In genomic region chr5:156918311-156918845, GRCh38 we compare ENCODE assay signal across 30 cellular contexts. TPM values are rescaled to one million over a fixed set of nuclear protein-coding genes. Genes with fewer than 3 reads are reported as not detected.
A peak's percentile ranks its signal among the peaks of the same experiment; 100 is the strongest.
DNase-seq lines count a peak whose midpoint lies in the region; ATAC-seq, FAIRE-seq and TF ChIP-seq lines count a peak whose summit lies in the region.
"Had no signal": no experiment of that assay in that cellular context is flagged by ENCODE, and none has a peak within 500 bp of the region (broad histone marks: within the 10 kb centered on the region; RNA-seq: fewer than 3 reads in every experiment).

No MANE protein-coding gene starts in this region.

- no peaks in the 10 kb centered on the region for H3K9me3 Mint-ChIP-seq in activated CD4-positive, alpha-beta memory T cell treated with anti-CD3 and anti-CD28 coated beads for 36 hours
- peaks cover 17% of the 10 kb centered on the region for H3K9me3 Mint-ChIP-seq in activated CD4-positive, alpha-beta memory T cell treated with anti-CD3 and anti-CD28 coated beads, Interleukin-2, amount 10 ng/mL, durations not matched to agents 7 days and 5 days
- H3K9me3 Mint-ChIP-seq in activated naive CD8-positive, alpha-beta T cell (ENCODE audit: low read depth), result peaks cover 7% of the 10 kb centered on the region
- H3K9me3 Mint-ChIP-seq in naive B cell, result peaks cover 0 to 5% (median 0%) of the 10 kb centered on the region in 7 donors
- H3K9me3 Mint-ChIP-seq: neural progenitor cell had no signal

- no peak for TF ChIP-seq CTCF in tibial artery (IDR thresholded peaks at IDR 0.05)
- TF ChIP-seq CTCF in dorsolateral prefrontal cortex (IDR thresholded peaks at IDR 0.05 in 54 of 56, conservative IDR thresholded peaks at IDR 0.05 in 2 of 56; ENCODE audit: low read depth in 1 of 56, partially characterized antibody in 56 of 56), result no peak

- H3K27me3 ChIP-seq in tibial artery (no peaks in the 10 kb centered on the region), dorsolateral prefrontal cortex (peaks cover 0 to 3% (median 0%) of the 10 kb centered on the region in 45 donors)
- H3K27me3 ChIP-seq: left lung, neural progenitor cell, Peyer's patch, stomach, thyroid gland had no signal

- H3K36me3 ChIP-seq in tibial artery, result no peaks in the 10 kb centered on the region
- H3K36me3 ChIP-seq: left lung, neural progenitor cell, Peyer's patch, stomach, thyroid gland had no signal

- FAIRE-seq in GM12892 (lab: Jason Lieb, UNC), result peak; percentile 40

- no peak for TF ChIP-seq POLR2A in GM12892 (IDR thresholded peaks at IDR 0.05; ENCODE audit: low read depth, low read length)

- POLR2A ChIA-PET in activated CD4-positive, alpha-beta memory T cell treated with anti-CD3 and anti-CD28 coated beads for 36 hours (lab: Charles Lee), result no interaction called here
- POLR2A ChIA-PET in activated CD4-positive, alpha-beta memory T cell treated with anti-CD3 and anti-CD28 coated beads, Interleukin-2, amount 10 ng/mL, durations not matched to agents 7 days and 5 days (lab: Charles Lee), result interaction anchor here (3.2 kb wide), 1 partner anchor 225 kb away, joined by 18 read pairs; the partner anchor contains the start of gene MED7

- H3K4me3 ChIP-seq in tibial artery (no peak overlapping the region), dorsolateral prefrontal cortex (no peak overlapping the region)
- H3K4me3 ChIP-seq: left lung, neural progenitor cell, Peyer's patch, smooth muscle cell, stomach, thyroid gland had no signal

- peaks cover 58% of the 10 kb centered on the region for H3K4me1 Mint-ChIP-seq in activated CD4-positive, alpha-beta memory T cell treated with anti-CD3 and anti-CD28 coated beads for 36 hours (ENCODE audit: low read depth)
- H3K4me1 Mint-ChIP-seq in activated CD4-positive, alpha-beta memory T cell treated with anti-CD3 and anti-CD28 coated beads, Interleukin-2, amount 10 ng/mL, durations not matched to agents 7 days and 5 days, result peaks cover 66% of the 10 kb centered on the region
- H3K4me1 Mint-ChIP-seq in activated naive CD8-positive, alpha-beta T cell (ENCODE audit: low read depth), result peaks cover 70% of the 10 kb centered on the region
- H3K4me1 Mint-ChIP-seq in naive B cell, result peaks cover 26 to 54% (median 28%) of the 10 kb centered on the region in 3 donors

- no peak overlapping the region for H3K4me3 Mint-ChIP-seq in activated CD4-positive, alpha-beta memory T cell treated with anti-CD3 and anti-CD28 coated beads for 36 hours
- H3K4me3 Mint-ChIP-seq in activated CD4-positive, alpha-beta memory T cell treated with anti-CD3 and anti-CD28 coated beads, Interleukin-2, amount 10 ng/mL, durations not matched to agents 7 days and 5 days, result no peak overlapping the region
- no peak overlapping the region for H3K4me3 Mint-ChIP-seq in activated naive CD8-positive, alpha-beta T cell
- peak overlapping the region in 1 of 8 donors; percentile 48 for H3K4me3 Mint-ChIP-seq in naive B cell
- H3K4me3 Mint-ChIP-seq: CD4-positive, alpha-beta T cell; memory B cell; neural progenitor cell had no signal

- H3K27ac ChIP-seq in tibial artery (no peak overlapping the region), dorsolateral prefrontal cortex (no peak overlapping the region)
- H3K27ac ChIP-seq: left lung, neural progenitor cell, Peyer's patch, stomach, thyroid gland had no signal

- intact Hi-C loops in activated CD4-positive, alpha-beta memory T cell treated with anti-CD3 and anti-CD28 coated beads for 36 hours (cut with micrococcal nuclease), result no loop called here
- intact Hi-C loops in Right ventricle myocardium superior (cut with DNase I) (no loop called here), tibial artery (cut with DNase I; ENCODE audit: low total_unique reads) (no loop called here), dorsolateral prefrontal cortex (cut with DNase I) (no loop called here)

- no peaks in the 10 kb centered on the region for H3K4me1 ChIP-seq in tibial artery
- H3K4me1 ChIP-seq: left lung, Peyer's patch, stomach had no signal

- no peaks in the 10 kb centered on the region for H3K9me3 ChIP-seq in tibial artery
- H3K9me3 ChIP-seq: left lung, Peyer's patch, stomach, thyroid gland had no signal

- peaks cover 11% of the 10 kb centered on the region for H3K36me3 Mint-ChIP-seq in activated CD4-positive, alpha-beta memory T cell treated with anti-CD3 and anti-CD28 coated beads for 36 hours
- peaks cover 41% of the 10 kb centered on the region for H3K36me3 Mint-ChIP-seq in activated CD4-positive, alpha-beta memory T cell treated with anti-CD3 and anti-CD28 coated beads, Interleukin-2, amount 10 ng/mL, durations not matched to agents 7 days and 5 days (ENCODE audit: low read depth)
- peaks cover 10% of the 10 kb centered on the region for H3K36me3 Mint-ChIP-seq in activated naive CD8-positive, alpha-beta T cell
- no peaks in the 10 kb centered on the region for H3K36me3 Mint-ChIP-seq in naive B cell
- H3K36me3 Mint-ChIP-seq: neural progenitor cell had no signal

- no peaks in the 10 kb centered on the region for H3K27me3 Mint-ChIP-seq in activated CD4-positive, alpha-beta memory T cell treated with anti-CD3 and anti-CD28 coated beads for 36 hours
- H3K27me3 Mint-ChIP-seq in activated CD4-positive, alpha-beta memory T cell treated with anti-CD3 and anti-CD28 coated beads, Interleukin-2, amount 10 ng/mL, durations not matched to agents 7 days and 5 days, result no peaks in the 10 kb centered on the region
- H3K27me3 Mint-ChIP-seq in activated naive CD8-positive, alpha-beta T cell, result no peaks in the 10 kb centered on the region
- H3K27me3 Mint-ChIP-seq in naive B cell, result no peaks in the 10 kb centered on the region
- H3K27me3 Mint-ChIP-seq: CD4-positive, alpha-beta T cell; memory B cell had no signal

- ATAC-seq in naive B cell (ENCODE audit: low read depth in 2 of 2) (no peak), Right ventricle myocardium superior (ENCODE audit: poor library complexity) (no peak)
- ATAC-seq: HCT116, left lung, right cardiac atrium had no signal

- CTCF ChIA-PET in activated CD4-positive, alpha-beta memory T cell treated with anti-CD3 and anti-CD28 coated beads for 36 hours (lab: Charles Lee), result no interaction called here
- CTCF ChIA-PET in activated CD4-positive, alpha-beta memory T cell treated with anti-CD3 and anti-CD28 coated beads, Interleukin-2, amount 10 ng/mL, durations not matched to agents 7 days and 5 days (lab: Charles Lee), result interaction anchor here (2.7 kb wide), 1 partner anchor 16 kb away, joined by 9 read pairs; no protein-coding TSS in a partner anchor

- DNase-seq in activated CD4-positive, alpha-beta memory T cell treated with anti-CD3 and anti-CD28 coated beads for 36 hours, result no peak
- DNase-seq in activated CD4-positive, alpha-beta memory T cell treated with anti-CD3 and anti-CD28 coated beads, Interleukin-2, amount 10 ng/mL, durations not matched to agents 7 days and 5 days, result no peak
- DNase-seq in GM12892 (ENCODE audit: insufficient read length) (no peak), naive B cell (no peak), Right ventricle myocardium superior (no peak), tibial artery (no peak), dorsolateral prefrontal cortex (no peak)
- DNase-seq: activated CD4-positive, alpha-beta T cell treated with anti-CD3 and anti-CD28 coated beads for 4 hours; CD4-positive, alpha-beta T cell; DMS 273 treated with DMSO at 0.1 percent for 48 hours; EL; erythroblast; KG1; left lung; MM.1S; NCI-H1417; NCI-H2029 treated with DMSO at 0.1 percent for 48 hours; NCI-H748 treated with DMSO at 0.1 percent for 48 hours; Peyer's patch; right cardiac atrium; SHP77 treated with DMSO at 0.1 percent for 48 hours; stomach; thyroid gland had no signal

- H3K27ac Mint-ChIP-seq in activated CD4-positive, alpha-beta memory T cell treated with anti-CD3 and anti-CD28 coated beads for 36 hours, result peak overlapping the region; percentile 73
- no peak overlapping the region for H3K27ac Mint-ChIP-seq in activated CD4-positive, alpha-beta memory T cell treated with anti-CD3 and anti-CD28 coated beads, Interleukin-2, amount 10 ng/mL, durations not matched to agents 7 days and 5 days
- H3K27ac Mint-ChIP-seq in activated naive CD8-positive, alpha-beta T cell, result peak overlapping the region; percentile 19
- peak overlapping the region in 4 of 6 donors; percentile 1 to 71 (median 54) for H3K27ac Mint-ChIP-seq in naive B cell
- H3K27ac Mint-ChIP-seq: memory B cell, neural progenitor cell had no signal

RNA-seq across cellular contexts. Expression of gene TIMD4, which starts 44.6 kb away (rescaled TPM):
- total RNA-seq in activated CD4-positive, alpha-beta memory T cell treated with anti-CD3 and anti-CD28 coated beads for 36 hours, result 1 to 10 TPM; 1.8 to 3.1 TPM
- total RNA-seq in activated CD4-positive, alpha-beta memory T cell treated with anti-CD3 and anti-CD28 coated beads, Interleukin-2, amount 10 ng/mL, durations not matched to agents 7 days and 5 days, result 1 to 10 TPM; 2.4 TPM
- polyA plus RNA-seq in GM12892 (2012; ENCODE audit: missing spikeins), result 0.85 TPM
- polyA plus RNA-seq in naive B cell (ENCODE audit: low read depth in 6 of 6), result not detected
- total RNA-seq in Right ventricle myocardium superior, result not detected
- 1 to 10 TPM in 10 of 120 experiments, under 1 TPM in 33, not detected in 77; 0.22 to 1.7 (median 0.56) TPM for total RNA-seq in dorsolateral prefrontal cortex
- total RNA-seq: cardiac septum, glomerular endothelial cell, smooth muscle cell had no signal
- polyA plus RNA-seq: smooth muscle cell had no signal
